ENCODE assay signal across 16 cellular contexts in genomic region chr6:13992417-13993055, GRCh38.
A peak's percentile ranks its signal among the peaks of the same experiment; 100 is the strongest.
DNase-seq lines count a peak whose midpoint lies in the region; ATAC-seq and TF ChIP-seq lines count a peak whose summit lies in the region.
"Had no signal": no experiment of that assay in that cellular context is flagged by ENCODE, and none has a peak within 500 bp of the region (broad histone marks: within the 10 kb centered on the region; RNA-seq: fewer than 3 reads in every experiment).

No MANE protein-coding gene starts in this region.

- no peaks in the 10 kb centered on the region for H3K9me3 Mint-ChIP-seq in endodermal cell
- H3K9me3 Mint-ChIP-seq: activated T-cell treated with anti-CD3 and anti-CD28 coated beads, Interleukin-2, amount 50 U/mL, for 72 hours; natural killer cell treated with Interleukin-12 subunit alpha and Interleukin-12 subunit beta and Interleukin-15 and Interleukin-18, amount 100 ng/mL, for 72 hours had no signal

- no peaks in the 10 kb centered on the region for H3K4me1 Mint-ChIP-seq in endodermal cell

- peaks cover 6% of the 10 kb centered on the region for H3K27me3 ChIP-seq in MG63
- no peaks in the 10 kb centered on the region for H3K27me3 ChIP-seq in endodermal cell (ENCODE audit: control insufficient read depth, insufficient read depth, low read length, poor library complexity, severe bottlenecking)
- H3K27me3 ChIP-seq: right atrium auricular region had no signal

- H3K9ac ChIP-seq in endodermal cell (ENCODE audit: extremely low read depth, low read length, poor library complexity, severe bottlenecking): no peak overlapping the region

- DNase-seq in ELR (ENCODE audit: low read depth) (peak; percentile 98), MG63 (peak; percentile 13), choroid plexus epithelial cell (ENCODE audit: low read depth) (peak; percentile 42), non-pigmented ciliary epithelial cell (ENCODE audit: low read depth) (peak; percentile 44), endodermal cell (no peak), activated gamma-delta T cell treated with Interleukin-2 at 50 U/mL for 16 hours (no peak)
- DNase-seq in activated CD4-positive, CD25-positive, alpha-beta regulatory T cell treated with anti-CD3 and anti-CD28 coated beads, Interleukin-2, amount 50 U/mL, for 72 hours: no peak
- DNase-seq: activated CD4-positive, alpha-beta T cell treated with anti-CD3 and anti-CD28 coated beads for 1 hour; activated T-cell treated with anti-CD3 and anti-CD28 coated beads, Interleukin-2, amount 50 U/mL, for 72 hours; amygdala; heart left ventricle; left lung; NK-92 treated with Interleukin-12 subunit alpha and Interleukin-12 subunit beta, amount 100 ng/mL, for 24 hours had no signal

- ATAC-seq in GM21515 (IDR thresholded peaks at IDR 0.05; ENCODE audit: unreplicated experiment): no peak
- ATAC-seq: activated T-cell treated with anti-CD3 and anti-CD28 coated beads, Interleukin-2, amount 50 U/mL, for 72 hours; heart left ventricle; left lung; natural killer cell treated with Interleukin-12 subunit alpha and Interleukin-12 subunit beta and Interleukin-15 and Interleukin-18, amount 100 ng/mL, for 72 hours had no signal

- no peaks in the 10 kb centered on the region for H3K36me3 Mint-ChIP-seq in endodermal cell (ENCODE audit: low read depth)
- H3K36me3 Mint-ChIP-seq: natural killer cell treated with Interleukin-12 subunit alpha and Interleukin-12 subunit beta and Interleukin-15 and Interleukin-18, amount 100 ng/mL, for 72 hours had no signal

- H3K36me3 ChIP-seq in MG63 (no peaks in the 10 kb centered on the region), endodermal cell (ENCODE audit: control insufficient read depth, insufficient read depth, low read length) (no peaks in the 10 kb centered on the region)
- H3K36me3 ChIP-seq: heart left ventricle, left lung, right atrium auricular region had no signal

- no peak overlapping the region for H3K4me3 ChIP-seq in MG63
- H3K4me3 ChIP-seq in choroid plexus epithelial cell (ENCODE audit: low read depth, low read length): no peak overlapping the region
- H3K4me3 ChIP-seq in endodermal cell (ENCODE audit: low read length): no peak overlapping the region
- H3K4me3 ChIP-seq: heart left ventricle, left lung, right atrium auricular region had no signal

- no peak overlapping the region for H3K27ac Mint-ChIP-seq in endodermal cell
- H3K27ac Mint-ChIP-seq: activated T-cell treated with anti-CD3 and anti-CD28 coated beads, Interleukin-2, amount 50 U/mL, for 72 hours; natural killer cell treated with Interleukin-12 subunit alpha and Interleukin-12 subunit beta and Interleukin-15 and Interleukin-18, amount 100 ng/mL, for 72 hours had no signal

- H3K4me3 Mint-ChIP-seq in endodermal cell: no peak overlapping the region
- H3K4me3 Mint-ChIP-seq: activated T-cell treated with anti-CD3 and anti-CD28 coated beads, Interleukin-2, amount 50 U/mL, for 72 hours; natural killer cell treated with Interleukin-12 subunit alpha and Interleukin-12 subunit beta and Interleukin-15 and Interleukin-18, amount 100 ng/mL, for 72 hours had no signal

- H3K4me1 ChIP-seq in endodermal cell (ENCODE audit: control insufficient read depth, insufficient read depth, low read length): no peaks in the 10 kb centered on the region
- H3K4me1 ChIP-seq: heart left ventricle, left lung, right atrium auricular region had no signal

- H3K27ac ChIP-seq in endodermal cell (ENCODE audit: low read depth, low read length): no peak overlapping the region
- H3K27ac ChIP-seq: heart left ventricle, left lung, right atrium auricular region had no signal

- H3K27me3 Mint-ChIP-seq in endodermal cell (ENCODE audit: insufficient read depth): peaks cover 2% of the 10 kb centered on the region

- H3K9me3 ChIP-seq in MG63: no peaks in the 10 kb centered on the region
- H3K9me3 ChIP-seq in endodermal cell (ENCODE audit: control insufficient read depth, low read length): no peaks in the 10 kb centered on the region
- H3K9me3 ChIP-seq: heart left ventricle, left lung, right atrium auricular region had no signal

- TF ChIP-seq CTCF in choroid plexus epithelial cell (conservative IDR thresholded peaks at IDR 0.05; ENCODE audit: low read depth, low read length) (no peak), endodermal cell (conservative IDR thresholded peaks at IDR 0.05) (no peak)

- WGBS in endodermal cell (ENCODE audit: insufficient coverage in 1 of 2, insufficient read length in 1 of 2), 2 experiments: 90 to 93% methylated on average over 3 to 5 of the region's 5 CpGs

Comparison
In these comparisons a context has a peak if more than half of its experiments do, and no peak if none do; other contexts are left out.
1. DNase-seq: peak in ELR (single experiment), MG63 (single experiment), choroid plexus epithelial cell (single experiment) and non-pigmented ciliary epithelial cell (single experiment); none in endodermal cell (single experiment), activated gamma-delta T cell treated with Interleukin-2 at 50 U/mL for 16 hours (single experiment) and activated CD4-positive, CD25-positive, alpha-beta regulatory T cell treated with anti-CD3 and anti-CD28 coated beads, Interleukin-2, amount 50 U/mL, for 72 hours (single experiment).